In the genomic region with DNA sequence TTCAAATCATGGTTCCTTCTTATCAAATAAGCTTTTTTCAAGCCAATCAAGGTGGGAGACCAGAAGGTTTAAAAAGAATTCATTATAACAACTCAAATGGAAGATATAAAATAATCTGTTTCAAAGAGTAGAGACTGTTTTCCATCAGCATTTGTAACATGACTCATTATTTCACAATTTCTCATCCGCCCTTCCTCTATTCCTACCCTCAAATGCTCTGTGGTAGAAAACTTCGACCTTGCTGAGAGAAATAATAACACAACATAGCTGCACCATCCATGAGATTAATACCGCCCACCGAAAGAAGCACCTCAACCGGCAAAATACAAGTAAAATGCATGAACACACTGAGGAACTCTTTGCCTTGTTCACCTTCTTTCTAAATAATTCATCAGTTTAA, we compare ENCODE assay signal across 1 cellular context.
TF ChIP-seq lines count a peak whose summit lies in the region.

No MANE protein-coding gene starts in this region.

TF ChIP-seq in GM23338, 12 proteins besides CTCF, POLR2A, EP300 and RAD21 (continued from another document):
- TF ChIP-seq, protein P1, sequence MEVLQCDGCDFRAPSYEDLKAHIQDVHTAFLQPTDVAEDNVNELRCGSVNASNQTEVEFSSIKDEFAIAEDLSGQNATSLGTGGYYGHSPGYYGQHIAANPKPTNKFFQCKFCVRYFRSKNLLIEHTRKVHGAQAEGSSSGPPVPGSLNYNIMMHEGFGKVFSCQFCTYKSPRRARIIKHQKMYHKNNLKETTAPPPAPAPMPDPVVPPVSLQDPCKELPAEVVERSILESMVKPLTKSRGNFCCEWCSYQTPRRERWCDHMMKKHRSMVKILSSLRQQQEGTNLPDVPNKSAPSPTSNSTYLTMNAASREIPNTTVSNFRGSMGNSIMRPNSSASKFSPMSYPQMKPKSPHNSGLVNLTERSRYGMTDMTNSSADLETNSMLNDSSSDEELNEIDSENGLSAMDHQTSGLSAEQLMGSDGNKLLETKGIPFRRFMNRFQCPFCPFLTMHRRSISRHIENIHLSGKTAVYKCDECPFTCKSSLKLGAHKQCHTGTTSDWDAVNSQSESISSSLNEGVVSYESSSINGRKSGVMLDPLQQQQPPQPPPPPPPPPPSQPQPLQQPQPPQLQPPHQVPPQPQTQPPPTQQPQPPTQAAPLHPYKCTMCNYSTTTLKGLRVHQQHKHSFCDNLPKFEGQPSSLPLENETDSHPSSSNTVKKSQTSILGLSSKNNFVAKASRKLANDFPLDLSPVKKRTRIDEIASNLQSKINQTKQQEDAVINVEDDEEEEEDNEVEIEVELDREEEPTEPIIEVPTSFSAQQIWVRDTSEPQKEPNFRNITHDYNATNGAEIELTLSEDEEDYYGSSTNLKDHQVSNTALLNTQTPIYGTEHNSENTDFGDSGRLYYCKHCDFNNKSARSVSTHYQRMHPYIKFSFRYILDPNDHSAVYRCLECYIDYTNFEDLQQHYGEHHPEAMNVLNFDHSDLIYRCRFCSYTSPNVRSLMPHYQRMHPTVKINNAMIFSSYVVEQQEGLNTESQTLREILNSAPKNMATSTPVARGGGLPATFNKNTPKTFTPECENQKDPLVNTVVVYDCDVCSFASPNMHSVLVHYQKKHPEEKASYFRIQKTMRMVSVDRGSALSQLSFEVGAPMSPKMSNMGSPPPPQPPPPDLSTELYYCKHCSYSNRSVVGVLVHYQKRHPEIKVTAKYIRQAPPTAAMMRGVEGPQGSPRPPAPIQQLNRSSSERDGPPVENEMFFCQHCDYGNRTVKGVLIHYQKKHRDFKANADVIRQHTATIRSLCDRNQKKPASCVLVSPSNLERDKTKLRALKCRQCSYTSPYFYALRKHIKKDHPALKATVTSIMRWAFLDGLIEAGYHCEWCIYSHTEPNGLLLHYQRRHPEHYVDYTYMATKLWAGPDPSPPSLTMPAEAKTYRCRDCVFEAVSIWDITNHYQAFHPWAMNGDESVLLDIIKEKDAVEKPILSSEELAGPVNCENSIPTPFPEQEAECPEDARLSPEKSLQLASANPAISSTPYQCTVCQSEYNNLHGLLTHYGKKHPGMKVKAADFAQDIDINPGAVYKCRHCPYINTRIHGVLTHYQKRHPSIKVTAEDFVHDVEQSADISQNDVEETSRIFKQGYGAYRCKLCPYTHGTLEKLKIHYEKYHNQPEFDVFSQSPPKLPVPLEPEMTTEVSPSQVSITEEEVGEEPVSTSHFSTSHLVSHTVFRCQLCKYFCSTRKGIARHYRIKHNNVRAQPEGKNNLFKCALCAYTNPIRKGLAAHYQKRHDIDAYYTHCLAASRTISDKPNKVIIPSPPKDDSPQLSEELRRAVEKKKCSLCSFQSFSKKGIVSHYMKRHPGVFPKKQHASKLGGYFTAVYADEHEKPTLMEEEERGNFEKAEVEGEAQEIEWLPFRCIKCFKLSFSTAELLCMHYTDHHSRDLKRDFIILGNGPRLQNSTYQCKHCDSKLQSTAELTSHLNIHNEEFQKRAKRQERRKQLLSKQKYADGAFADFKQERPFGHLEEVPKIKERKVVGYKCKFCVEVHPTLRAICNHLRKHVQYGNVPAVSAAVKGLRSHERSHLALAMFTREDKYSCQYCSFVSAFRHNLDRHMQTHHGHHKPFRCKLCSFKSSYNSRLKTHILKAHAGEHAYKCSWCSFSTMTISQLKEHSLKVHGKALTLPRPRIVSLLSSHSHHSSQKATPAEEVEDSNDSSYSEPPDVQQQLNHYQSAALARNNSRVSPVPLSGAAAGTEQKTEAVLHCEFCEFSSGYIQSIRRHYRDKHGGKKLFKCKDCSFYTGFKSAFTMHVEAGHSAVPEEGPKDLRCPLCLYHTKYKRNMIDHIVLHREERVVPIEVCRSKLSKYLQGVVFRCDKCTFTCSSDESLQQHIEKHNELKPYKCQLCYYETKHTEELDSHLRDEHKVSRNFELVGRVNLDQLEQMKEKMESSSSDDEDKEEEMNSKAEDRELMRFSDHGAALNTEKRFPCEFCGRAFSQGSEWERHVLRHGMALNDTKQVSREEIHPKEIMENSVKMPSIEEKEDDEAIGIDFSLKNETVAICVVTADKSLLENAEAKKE (CRISPR knock-in tag; IDR thresholded peaks at IDR 0.05): no peak
- TF ChIP-seq, protein P2, sequence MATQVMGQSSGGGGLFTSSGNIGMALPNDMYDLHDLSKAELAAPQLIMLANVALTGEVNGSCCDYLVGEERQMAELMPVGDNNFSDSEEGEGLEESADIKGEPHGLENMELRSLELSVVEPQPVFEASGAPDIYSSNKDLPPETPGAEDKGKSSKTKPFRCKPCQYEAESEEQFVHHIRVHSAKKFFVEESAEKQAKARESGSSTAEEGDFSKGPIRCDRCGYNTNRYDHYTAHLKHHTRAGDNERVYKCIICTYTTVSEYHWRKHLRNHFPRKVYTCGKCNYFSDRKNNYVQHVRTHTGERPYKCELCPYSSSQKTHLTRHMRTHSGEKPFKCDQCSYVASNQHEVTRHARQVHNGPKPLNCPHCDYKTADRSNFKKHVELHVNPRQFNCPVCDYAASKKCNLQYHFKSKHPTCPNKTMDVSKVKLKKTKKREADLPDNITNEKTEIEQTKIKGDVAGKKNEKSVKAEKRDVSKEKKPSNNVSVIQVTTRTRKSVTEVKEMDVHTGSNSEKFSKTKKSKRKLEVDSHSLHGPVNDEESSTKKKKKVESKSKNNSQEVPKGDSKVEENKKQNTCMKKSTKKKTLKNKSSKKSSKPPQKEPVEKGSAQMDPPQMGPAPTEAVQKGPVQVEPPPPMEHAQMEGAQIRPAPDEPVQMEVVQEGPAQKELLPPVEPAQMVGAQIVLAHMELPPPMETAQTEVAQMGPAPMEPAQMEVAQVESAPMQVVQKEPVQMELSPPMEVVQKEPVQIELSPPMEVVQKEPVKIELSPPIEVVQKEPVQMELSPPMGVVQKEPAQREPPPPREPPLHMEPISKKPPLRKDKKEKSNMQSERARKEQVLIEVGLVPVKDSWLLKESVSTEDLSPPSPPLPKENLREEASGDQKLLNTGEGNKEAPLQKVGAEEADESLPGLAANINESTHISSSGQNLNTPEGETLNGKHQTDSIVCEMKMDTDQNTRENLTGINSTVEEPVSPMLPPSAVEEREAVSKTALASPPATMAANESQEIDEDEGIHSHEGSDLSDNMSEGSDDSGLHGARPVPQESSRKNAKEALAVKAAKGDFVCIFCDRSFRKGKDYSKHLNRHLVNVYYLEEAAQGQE (IDR thresholded peaks at IDR 0.05; ENCODE audit: unreplicated experiment): no peak
- no peak for TF ChIP-seq ZNF331 (CRISPR knock-in tag; IDR thresholded peaks at IDR 0.05; ENCODE audit: low read depth)
- no peak for TF ChIP-seq CREB1 (CRISPR knock-in tag; IDR thresholded peaks at IDR 0.05; ENCODE audit: low read depth)
- TF ChIP-seq NANOG (IDR thresholded peaks at IDR 0.05; ENCODE audit: borderline replicate concordance): no peak
